8 cellular contexts compared by ENCODE assay signal in genomic region chr7:24727165-24728120, GRCh38. TPM values are rescaled to one million over a fixed set of nuclear protein-coding genes. Genes with fewer than 3 reads are reported as not detected.
DNase-seq lines count a peak whose midpoint lies in the region; ATAC-seq and TF ChIP-seq lines count a peak whose summit lies in the region.

No MANE protein-coding gene starts in this region.

- H3K36me3 ChIP-seq in GM23338 (ENCODE audit: insufficient read depth) (no peaks in the 10 kb centered on the region), HUES64 (ENCODE audit: insufficient read depth, low read length) (no peaks in the 10 kb centered on the region)

- peaks cover 23% of the 10 kb centered on the region for H3K36me3 Mint-ChIP-seq in GM23338 (ENCODE audit: low read depth)

- peaks cover 21% of the 10 kb centered on the region for H3K27me3 Mint-ChIP-seq in GM23338 (ENCODE audit: insufficient read depth, low read depth, poor library complexity)

- peak; percentile 82 for ATAC-seq in GM18867 (IDR thresholded peaks at IDR 0.05; ENCODE audit: unreplicated experiment)
- ATAC-seq in GM23338: no peak
- no peak for ATAC-seq in left lobe of liver

- peaks cover 19% of the 10 kb centered on the region for H3K9me3 Mint-ChIP-seq in GM23338

- peaks cover 41% of the 10 kb centered on the region for H3K4me1 Mint-ChIP-seq in GM23338

- no peak overlapping the region for H3K4me3 ChIP-seq in GM23338
- no peak overlapping the region for H3K4me3 ChIP-seq in HUES64 (ENCODE audit: low read length)
- H3K4me3 ChIP-seq in lower leg skin (ENCODE audit: low read depth, poor library complexity, severe bottlenecking): no peak overlapping the region

- peaks cover 29% of the 10 kb centered on the region for H3F3A ChIP-seq in GM23338 (replicated peaks; ENCODE audit: low read depth)

- H2AFZ ChIP-seq in GM23338: no peak overlapping the region

- 94% methylated on average over 13 of the region's 13 CpGs for WGBS in HUES64
- 85 to 86% methylated on average over 10 to 13 of the region's 13 CpGs for WGBS in lower leg skin, 2 donors

- H3K4me1 ChIP-seq in GM23338 (ENCODE audit: insufficient read depth) (peaks cover 37% of the 10 kb centered on the region), HUES64 (ENCODE audit: insufficient read depth, low read length) (peaks cover 21% of the 10 kb centered on the region)

- H3K9ac ChIP-seq in HUES64 (ENCODE audit: low read depth, low read length): no peak overlapping the region

- peak overlapping the region; percentile 51; the same call in 1 of the 2 replicates for H3K4me2 ChIP-seq in GM23338

- no peak overlapping the region; the same call in 2 of the 3 replicates for H3K4me3 Mint-ChIP-seq in GM23338

- TF ChIP-seq CTCF in GM23338 (conservative IDR thresholded peaks at IDR 0.05; ENCODE audit: low read depth in 2 of 2) (no peak), lower leg skin (IDR thresholded peaks at IDR 0.05) (no peak)

- intact Hi-C loops in lower leg skin (cut with DNase I; ENCODE audit: low total_unique reads): no loop called here

- H3K9me3 ChIP-seq in HUES64 (ENCODE audit: insufficient read depth, low read depth, low read length): no peaks in the 10 kb centered on the region

- no peaks in the 10 kb centered on the region for H3K27me3 ChIP-seq in GM23338 (ENCODE audit: insufficient read depth)
- no peaks in the 10 kb centered on the region for H3K27me3 ChIP-seq in HUES64 (ENCODE audit: insufficient read depth, low read length)

- H3K79me2 ChIP-seq in GM23338 (replicated peaks; ENCODE audit: insufficient read depth): no peaks in the 10 kb centered on the region

- H4K20me1 ChIP-seq in GM23338 (replicated peaks; ENCODE audit: insufficient read depth): no peaks in the 10 kb centered on the region

- DNase-seq in GM23338 (ENCODE audit: low spot score) (no peak), lower leg skin (ENCODE audit: low spot score in 2 of 2) (peak; percentile 51 to 85), left lobe of liver (ENCODE audit: low spot score) (no peak), NCI-H1092 (lab: John Stamatoyannopoulos, UW) (no peak), NCI-H2081 treated with DMSO at 0.1 percent for 48 hours (lab: John Stamatoyannopoulos, UW) (no peak)
- no peak for DNase-seq in activated T-cell treated with anti-CD3 and anti-CD28 coated beads, Interleukin-2, amount 50 U/mL, for 48 hours

- H3K9me2 ChIP-seq in GM23338 (ENCODE audit: insufficient read depth): peaks cover 6% of the 10 kb centered on the region; the same call in 1 of the 2 replicates

- H3K27ac Mint-ChIP-seq in GM23338: peak overlapping the region; percentile 23; the same call in 1 of the 2 replicates

- TF ChIP-seq POLR2A in lower leg skin (IDR thresholded peaks at IDR 0.05): no peak

- H3K27ac ChIP-seq in GM23338 (ENCODE audit: low read depth) (peak overlapping the region; percentile 89), HUES64 (ENCODE audit: low read depth, low read length) (peak overlapping the region; percentile 63; the same call in 1 of the 2 replicates)

TF ChIP-seq in GM23338, 12 proteins besides CTCF, POLR2A, EP300 and RAD21:
- TF ChIP-seq ZNF114 (CRISPR knock-in tag; IDR thresholded peaks at IDR 0.05): no peak
- TF ChIP-seq EZH2phosphoT487 (IDR thresholded peaks at IDR 0.05; ENCODE audit: unreplicated experiment): no peak
- TF ChIP-seq JUNB (IDR thresholded peaks at IDR 0.05; ENCODE audit: unreplicated experiment): no peak
- TF ChIP-seq REST (IDR thresholded peaks at IDR 0.05; ENCODE audit: unreplicated experiment): no peak
- no peak for TF ChIP-seq CREB1 (CRISPR knock-in tag; IDR thresholded peaks at IDR 0.05; ENCODE audit: low read depth)
- TF ChIP-seq NANOG (IDR thresholded peaks at IDR 0.05; ENCODE audit: borderline replicate concordance): no peak
- no peak for TF ChIP-seq ZNF331 (CRISPR knock-in tag; IDR thresholded peaks at IDR 0.05; ENCODE audit: low read depth)
- no peak for TF ChIP-seq POLR2AphosphoS5 (IDR thresholded peaks at IDR 0.05; ENCODE audit: low read depth)
- no peak for TF ChIP-seq ETS1 (IDR thresholded peaks at IDR 0.05)
- TF ChIP-seq STAT1 (IDR thresholded peaks at IDR 0.05; ENCODE audit: unreplicated experiment): no peak

RNA-seq across cellular contexts. Expression of gene GSDME, which starts 29.8 kb away (rescaled TPM):
- 8.3 and 9.7 TPM in 2 replicates for total RNA-seq in GM23338 (2014; rRNA removed; shearing (Covaris generic))
- 7.3 and 8.5 TPM in 2 replicates for polyA plus RNA-seq in GM23338 (2016; fragmentation: Nextera tagmentation; extraction: Ambion mirVana)
- 5.3 TPM for polyA plus RNA-seq in HUES64 (2013, experiment 1 of 2)
- polyA plus RNA-seq in HUES64 (2013, experiment 2 of 2): 6.9 TPM
- total RNA-seq in lower leg skin (1 to 10 TPM in 3 of 4 donors, under 1 TPM in 1; 0.42 to 9.2 (median 2.1) TPM), left lobe of liver (4.8 TPM)

Comparison
In these comparisons a context has a peak if more than half of its experiments do, and no peak if none do; other contexts are left out.
1. DNase-seq: peak in lower leg skin (2 of 2); none in GM23338 (single experiment), activated T-cell treated with anti-CD3 and anti-CD28 coated beads, Interleukin-2, amount 50 U/mL, for 48 hours (0 of 2), left lobe of liver (single experiment), NCI-H1092 (single experiment) and NCI-H2081 treated with DMSO at 0.1 percent for 48 hours (single experiment).